1 cellular context compared by ENCODE assay signal in the genomic region with DNA sequence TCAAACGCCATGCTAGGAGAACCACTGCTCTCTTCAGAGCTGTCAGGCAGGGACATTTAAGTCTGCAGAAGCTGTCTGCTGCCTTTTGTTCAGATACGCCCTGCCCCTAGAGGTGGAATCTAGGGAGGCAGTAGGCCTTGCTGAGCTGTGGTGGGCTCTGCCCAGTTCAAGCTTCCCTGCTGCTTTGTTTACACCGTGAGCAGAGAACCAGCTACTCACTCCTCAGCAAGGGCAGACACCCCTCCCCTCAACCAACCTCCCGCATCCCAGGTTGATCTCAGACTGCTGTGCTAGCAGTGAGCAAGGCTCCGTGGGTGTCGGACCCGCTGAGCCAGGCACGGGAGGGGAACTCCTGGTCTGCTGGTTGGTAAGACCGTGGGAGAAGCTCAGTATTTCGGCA.
A peak's percentile ranks its signal among the peaks of the same experiment; 100 is the strongest.
TF ChIP-seq lines count a peak whose summit lies in the region.

No MANE protein-coding gene starts in this region.

TF ChIP-seq in WTC11, 78 proteins besides CTCF, POLR2A, EP300 and RAD21:
- TF ChIP-seq ZNF423 (CRISPR knock-in tag; IDR thresholded peaks at IDR 0.05), result 0 out of 2 replicates have a peak, but pooled peaks have one; percentile 15
